In the genomic region with DNA sequence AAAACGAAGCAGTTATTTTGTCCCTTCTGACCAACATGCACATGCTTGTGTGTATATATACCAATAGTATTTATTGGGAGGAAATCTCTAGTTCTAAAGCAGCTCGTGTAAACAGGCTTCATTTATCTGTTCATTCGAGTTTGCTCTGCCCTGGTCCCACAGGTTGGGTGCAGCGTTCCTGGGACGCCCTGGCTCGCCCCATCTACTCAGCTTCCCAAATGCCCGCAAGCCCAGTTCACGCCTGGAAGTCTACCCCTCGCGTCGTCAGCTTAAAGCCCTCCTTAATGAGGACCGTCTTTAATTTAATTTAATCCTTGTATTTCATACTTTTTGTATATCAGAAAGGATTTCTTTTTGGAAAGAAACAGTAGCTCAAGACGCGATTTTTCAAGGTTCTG, we compare ENCODE assay signal across 8 cellular contexts. TPM values are rescaled to one million over a fixed set of nuclear protein-coding genes. Genes with fewer than 3 reads are reported as not detected.
DNase-seq lines count a peak whose midpoint lies in the region; ATAC-seq and TF ChIP-seq lines count a peak whose summit lies in the region.

No MANE protein-coding gene starts in this region.

- ATAC-seq in left ventricle myocardium superior, result peak; percentile 50
- no peak for ATAC-seq in HG02642 (IDR thresholded peaks at IDR 0.05; ENCODE audit: poor library complexity, unreplicated experiment)
- no peak for ATAC-seq in HG02973 (IDR thresholded peaks at IDR 0.05; ENCODE audit: unreplicated experiment)

- TF ChIP-seq CTCF in GM12865 (IDR thresholded peaks at IDR 0.05; ENCODE audit: insufficient read depth, low read depth, low read length, missing control alignments) (no peak), WI38 (IDR thresholded peaks at IDR 0.05; ENCODE audit: low read depth, low read length) (no peak)

- H3K4me3 ChIP-seq in GM12865 (ENCODE audit: low read depth, low read length), result peak overlapping the region; percentile 37
- H3K4me3 ChIP-seq in WI38 (ENCODE audit: low read depth, low read length), result peak overlapping the region; percentile 75
- H3K4me3 ChIP-seq in skeletal muscle cell (ENCODE audit: low read depth, low read length), result peak overlapping the region; percentile 78

- DNase-seq in GM12865 (ENCODE audit: low read depth), result no peak
- DNase-seq in left ventricle myocardium superior, result no peak
- DNase-seq in skeletal muscle cell (ENCODE audit: low read depth), result no peak
- DNase-seq in C1 segment of cervical spinal cord (lab: John Stamatoyannopoulos, UW), result no peak
- no peak for DNase-seq in amygdala (lab: John Stamatoyannopoulos, UW)

- intact Hi-C loops in left ventricle myocardium superior (cut with micrococcal nuclease), result no loop called here

RNA-seq across cellular contexts. Expression of a gene that starts 0.6 kb away (rescaled TPM):
- 5.0 TPM for total RNA-seq in left ventricle myocardium superior

RNA-seq across cellular contexts. Expression of a gene that starts 45.1 kb away (rescaled TPM):
- total RNA-seq in left ventricle myocardium superior, result 34.7 TPM

RNA-seq across cellular contexts. Expression of a gene that starts 49.9 kb away (rescaled TPM):
- 7.2 TPM for total RNA-seq in left ventricle myocardium superior
